In the genomic region with DNA sequence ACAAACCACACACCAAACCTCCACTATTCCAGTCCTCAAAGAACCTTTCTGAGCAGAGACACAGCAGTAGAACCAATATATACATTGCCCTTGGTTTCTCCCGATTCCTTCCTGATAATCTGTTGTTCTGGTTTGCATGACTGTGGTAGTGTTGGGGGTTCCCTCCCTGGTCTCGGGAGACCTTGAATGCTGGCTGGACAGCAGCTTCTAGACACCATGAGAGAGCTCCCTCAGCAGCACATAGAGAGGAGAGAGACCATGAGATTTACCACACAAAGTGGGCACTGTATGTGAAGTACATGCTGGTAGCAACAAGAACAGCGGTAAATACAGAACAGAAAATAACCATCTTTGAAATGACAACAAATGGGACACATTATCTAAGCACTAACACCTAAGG, we compare ENCODE assay signal across 1 cellular context.
TF ChIP-seq lines count a peak whose summit lies in the region.

No MANE protein-coding gene starts in this region.

TF ChIP-seq in HepG2, 621 proteins besides CTCF, POLR2A, EP300 and RAD21:
- no peak for TF ChIP-seq TBX3 (IDR thresholded peaks at IDR 0.05; ENCODE audit: borderline replicate concordance)
- TF ChIP-seq ZNF766 (CRISPR knock-in tag; IDR thresholded peaks at IDR 0.05; ENCODE audit: borderline replicate concordance) = no peak
- TF ChIP-seq PRDM10 (CRISPR knock-in tag; IDR thresholded peaks at IDR 0.05; ENCODE audit: low read depth) = no peak
- TF ChIP-seq ZNF7 (CRISPR knock-in tag; IDR thresholded peaks at IDR 0.05) = no peak
- TF ChIP-seq NR2F1 (CRISPR knock-in tag; IDR thresholded peaks at IDR 0.05) = no peak
- TF ChIP-seq TAF15 (IDR thresholded peaks at IDR 0.05; ENCODE audit: low read depth, low read length, poor library complexity, severe bottlenecking) = no peak
- no peak for TF ChIP-seq ZNF740 (CRISPR knock-in tag; IDR thresholded peaks at IDR 0.05)
- TF ChIP-seq HDAC1 (CRISPR knock-in tag; IDR thresholded peaks at IDR 0.05) = no peak
- TF ChIP-seq PAWR (CRISPR knock-in tag; IDR thresholded peaks at IDR 0.05; ENCODE audit: borderline replicate concordance) = no peak
- TF ChIP-seq ZNF280B (CRISPR knock-in tag; IDR thresholded peaks at IDR 0.05; ENCODE audit: borderline replicate concordance) = no peak
- TF ChIP-seq ZNF331 (CRISPR knock-in tag; IDR thresholded peaks at IDR 0.05) = no peak
- no peak for TF ChIP-seq RAD51 (IDR thresholded peaks at IDR 0.05; ENCODE audit: borderline replicate concordance)
- TF ChIP-seq RCOR2 (CRISPR knock-in tag; IDR thresholded peaks at IDR 0.05) = no peak
- TF ChIP-seq JUNB (CRISPR knock-in tag; IDR thresholded peaks at IDR 0.05; ENCODE audit: borderline replicate concordance) = no peak
